ENCODE assay signal across 9 cellular contexts in the genomic region with DNA sequence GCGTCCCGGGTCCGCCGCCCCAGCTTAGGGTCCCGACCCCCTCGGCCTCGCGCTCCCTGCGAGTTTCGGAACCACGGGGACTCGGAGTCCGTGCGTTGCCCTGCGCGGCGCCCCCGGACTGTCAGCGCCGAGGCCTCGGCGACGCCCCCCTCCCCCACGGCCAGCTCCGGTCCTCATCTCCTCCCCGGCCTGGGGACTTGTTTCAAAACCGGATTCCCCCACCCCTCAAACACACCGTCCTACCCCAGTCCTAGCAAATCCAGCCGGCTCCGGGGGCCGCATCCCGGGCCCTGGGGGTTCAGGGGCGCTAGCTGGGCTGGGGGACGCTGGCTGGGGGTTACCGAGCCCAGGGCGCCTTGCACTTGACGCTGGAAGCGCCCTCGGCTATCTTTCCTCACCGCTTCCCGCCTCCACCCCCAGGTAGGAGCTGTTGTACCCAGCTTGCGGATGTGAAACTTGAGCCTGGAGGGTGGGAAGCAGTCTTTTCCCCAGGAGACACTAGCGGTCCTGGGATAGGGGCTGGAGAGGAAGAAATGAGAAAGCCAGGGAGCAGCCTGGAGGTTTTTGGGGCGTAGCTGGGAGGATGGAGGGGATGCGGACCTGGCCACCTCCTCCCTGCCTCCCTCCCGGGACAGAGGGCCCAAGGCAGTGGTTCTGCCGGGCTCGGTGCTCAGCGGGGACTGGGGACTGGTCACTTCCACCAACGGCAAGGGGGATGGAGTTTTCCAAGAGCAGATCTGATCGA. TPM values are rescaled to one million over a fixed set of nuclear protein-coding genes. Genes with fewer than 3 reads are reported as not detected.
DNase-seq lines count a peak whose midpoint lies in the region; ATAC-seq and TF ChIP-seq lines count a peak whose summit lies in the region.
"Had no signal": no experiment of that assay in that cellular context is flagged by ENCODE, and none has a peak within 500 bp of the region (broad histone marks: within the 10 kb centered on the region; RNA-seq: fewer than 3 reads in every experiment).

No MANE protein-coding gene starts in this region.

- ATAC-seq in esophagus mucosa (peak; percentile 9), GM19395 (IDR thresholded peaks at IDR 0.05; ENCODE audit: unreplicated experiment) (no peak), HG02571 (IDR thresholded peaks at IDR 0.05; ENCODE audit: unreplicated experiment) (no peak), HG03139 (IDR thresholded peaks at IDR 0.05; ENCODE audit: unreplicated experiment) (no peak)

- no peaks in the 10 kb centered on the region for H3K9me3 ChIP-seq in osteoblast (ENCODE audit: low read depth, low read length)

- H3K79me2 ChIP-seq in osteoblast (ENCODE audit: insufficient read depth, low read length), result peaks cover 24% of the 10 kb centered on the region

- H3K36me3 ChIP-seq in osteoblast (ENCODE audit: insufficient read depth, low read length), result no peaks in the 10 kb centered on the region

- DNase-seq in AG10803 (ENCODE audit: low read depth) (no peak), NCI-H2171 treated with DMSO at 0.1 percent for 48 hours (lab: John Stamatoyannopoulos, UW) (peak; percentile 64), osteoblast (ENCODE audit: insufficient read length, low spot score, missing footprints) (peak; percentile 92), NCI-H2029 (lab: John Stamatoyannopoulos, UW) (no peak)
- DNase-seq: SIG-M5 had no signal

- no peak overlapping the region for H2AFZ ChIP-seq in osteoblast (ENCODE audit: low read length)

- H3K4me2 ChIP-seq in osteoblast (ENCODE audit: insufficient read depth, low read length), result peak overlapping the region; percentile 54

- H3K27me3 ChIP-seq in osteoblast (ENCODE audit: insufficient read depth, low read length), result no peaks in the 10 kb centered on the region

- H3K4me1 ChIP-seq in osteoblast (ENCODE audit: insufficient read depth, low read length), result peaks cover 8% of the 10 kb centered on the region

- TF ChIP-seq CTCF in AG10803 (conservative IDR thresholded peaks at IDR 0.05; ENCODE audit: low read length) (no peak), osteoblast (IDR thresholded peaks at IDR 0.05; ENCODE audit: extremely low read depth, low read depth, low read length) (no peak)

- H3K4me3 ChIP-seq in AG10803 (ENCODE audit: low read length), result peak overlapping the region; percentile 92
- peak overlapping the region; percentile 72 for H3K4me3 ChIP-seq in osteoblast (ENCODE audit: insufficient read depth, low read length)

- no peaks in the 10 kb centered on the region for H4K20me1 ChIP-seq in osteoblast (ENCODE audit: insufficient read depth, low read length)

- H3K27ac ChIP-seq in osteoblast (ENCODE audit: low read depth, low read length), result no peak overlapping the region

RNA-seq across cellular contexts. Expression of gene FBLN1, which starts 0.6 kb away (rescaled TPM):
- total RNA-seq in esophagus mucosa, result 39.5 TPM
- total RNA-seq in osteoblast, result 88.3 and 122 TPM in 2 replicates

Comparison
In these comparisons a context has a peak if more than half of its experiments do, and no peak if none do; other contexts are left out.
1. DNase-seq: peak in NCI-H2171 treated with DMSO at 0.1 percent for 48 hours (single experiment) and osteoblast (single experiment); none in AG10803 (single experiment) and NCI-H2029 (single experiment).